Comparison of ENCODE assay signal across 1 cellular context in the genomic region with DNA sequence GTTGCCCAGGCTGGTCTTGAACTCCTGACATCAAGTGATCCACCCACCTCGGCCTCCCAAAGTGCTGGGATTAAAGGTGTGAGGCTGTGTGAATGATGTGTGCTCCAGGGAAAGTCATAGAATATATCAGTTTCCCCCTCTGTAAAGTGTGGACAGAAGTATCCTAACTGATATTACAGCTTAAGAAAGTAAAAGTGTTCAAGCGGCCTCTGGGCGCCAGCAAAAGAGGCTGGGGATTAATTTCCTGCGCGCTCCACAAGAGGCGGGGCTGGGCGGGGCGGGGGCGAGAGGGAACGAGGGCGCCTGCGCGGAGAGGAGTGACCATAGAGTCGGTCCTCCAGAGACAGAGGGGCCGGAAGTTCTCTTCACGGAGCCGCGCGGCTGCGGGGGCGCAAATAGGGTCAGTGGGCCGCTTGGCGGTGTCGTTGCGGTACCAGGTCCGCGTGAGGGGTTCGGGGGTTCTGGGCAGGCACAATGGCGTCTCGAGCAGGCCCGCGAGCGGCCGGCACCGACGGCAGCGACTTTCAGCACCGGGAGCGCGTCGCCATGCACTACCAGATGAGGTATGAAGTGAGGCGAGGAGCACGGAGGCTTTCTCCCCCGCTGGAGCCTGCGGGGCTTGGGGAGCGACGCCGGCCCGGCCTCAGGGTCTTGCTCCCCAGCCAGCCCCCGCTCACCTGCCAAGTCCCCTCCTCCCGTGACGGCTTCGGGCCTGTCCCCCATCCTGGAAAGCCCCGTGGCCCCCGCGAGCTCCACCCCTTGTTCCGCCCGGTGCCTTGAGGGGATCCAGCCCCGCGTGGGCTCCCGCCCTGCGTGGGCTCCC.
TF ChIP-seq lines count a peak whose summit lies in the region.

A gene (plus strand): TSS at position 362 of the 823 bp plus-strand sequence. CDS start 113 bp downstream, at position 475.

TF ChIP-seq in K562, 482 proteins besides CTCF, POLR2A, EP300 and RAD21 (continued from another document and continues in another):
- TF ChIP-seq, protein P1, sequence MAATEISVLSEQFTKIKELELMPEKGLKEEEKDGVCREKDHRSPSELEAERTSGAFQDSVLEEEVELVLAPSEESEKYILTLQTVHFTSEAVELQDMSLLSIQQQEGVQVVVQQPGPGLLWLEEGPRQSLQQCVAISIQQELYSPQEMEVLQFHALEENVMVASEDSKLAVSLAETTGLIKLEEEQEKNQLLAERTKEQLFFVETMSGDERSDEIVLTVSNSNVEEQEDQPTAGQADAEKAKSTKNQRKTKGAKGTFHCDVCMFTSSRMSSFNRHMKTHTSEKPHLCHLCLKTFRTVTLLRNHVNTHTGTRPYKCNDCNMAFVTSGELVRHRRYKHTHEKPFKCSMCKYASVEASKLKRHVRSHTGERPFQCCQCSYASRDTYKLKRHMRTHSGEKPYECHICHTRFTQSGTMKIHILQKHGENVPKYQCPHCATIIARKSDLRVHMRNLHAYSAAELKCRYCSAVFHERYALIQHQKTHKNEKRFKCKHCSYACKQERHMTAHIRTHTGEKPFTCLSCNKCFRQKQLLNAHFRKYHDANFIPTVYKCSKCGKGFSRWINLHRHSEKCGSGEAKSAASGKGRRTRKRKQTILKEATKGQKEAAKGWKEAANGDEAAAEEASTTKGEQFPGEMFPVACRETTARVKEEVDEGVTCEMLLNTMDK (IDR thresholded peaks at IDR 0.05; ENCODE audit: borderline replicate concordance, insufficient read depth, low read depth, low read length, poor library complexity, severe bottlenecking), result no peak
- TF ChIP-seq KAT7 (CRISPR knock-in tag; IDR thresholded peaks at IDR 0.05; ENCODE audit: borderline replicate concordance) (peak; percentile 77), JUN (IDR thresholded peaks at IDR 0.05; ENCODE audit: borderline replicate concordance, low read depth, low read length) (no peak), JUN (CRISPR knock-in tag; IDR thresholded peaks at IDR 0.05; ENCODE audit: borderline replicate concordance) (no peak), CBFA2T3 (IDR thresholded peaks at IDR 0.05) (0 out of 2 replicates have a peak, but pooled peaks have one; percentile 4), NONO (IDR thresholded peaks at IDR 0.05; ENCODE audit: low read depth in 2 of 2, low read length in 1 of 2) (peak in 1 of 2 experiments; percentile 52; a peak in 1 of 4 replicates), SIN3B (IDR thresholded peaks at IDR 0.05; ENCODE audit: low read depth) (peak; percentile 86), SAP30 (IDR thresholded peaks at IDR 0.05; ENCODE audit: borderline replicate concordance, insufficient read depth, low read depth, low read length, poor library complexity, severe bottlenecking) (peak; percentile 87), SP2 (IDR thresholded peaks at IDR 0.05; ENCODE audit: extremely low read depth, low read depth, low read length, poor library complexity, severe bottlenecking) (peak; percentile 95), TARDBP (IDR thresholded peaks at IDR 0.05) (no peak), CEBPB (tag; IDR thresholded peaks at IDR 0.05) (0 out of 2 replicates have a peak, but pooled peaks have one; percentile 47), KLF16 (IDR thresholded peaks at IDR 0.05) (no peak), CTBP1 (IDR thresholded peaks at IDR 0.05; ENCODE audit: borderline replicate concordance) (peak; percentile 50; the same call in 1 of the 2 replicates), HNRNPLL (IDR thresholded peaks at IDR 0.05; ENCODE audit: low read depth, low read length, poor library complexity, severe bottlenecking) (no peak), ZBTB7A (IDR thresholded peaks at IDR 0.05; ENCODE audit: borderline replicate concordance, control insufficient read depth, low read depth, low read length) (peak; percentile 69), ZEB2 (IDR thresholded peaks at IDR 0.05) (no peak), SAFB2 (IDR thresholded peaks at IDR 0.05; ENCODE audit: borderline replicate concordance, low read depth, low read length, severe bottlenecking) (no peak), SUPT5H (IDR thresholded peaks at IDR 0.05) (peak; percentile 98), BRD9 (IDR thresholded peaks at IDR 0.05; ENCODE audit: low read depth, partially characterized antibody) (peak; percentile 2), ZNF76 (CRISPR knock-in tag; IDR thresholded peaks at IDR 0.05; ENCODE audit: borderline replicate concordance) (peak; percentile 80; the same call in 1 of the 2 replicates), NFRKB (IDR thresholded peaks at IDR 0.05; ENCODE audit: low read depth) (peak; percentile 34; the same call in 1 of the 2 replicates), RBM17 (IDR thresholded peaks at IDR 0.05; ENCODE audit: borderline replicate concordance, low read depth, low read length) (no peak), L3MBTL2 (IDR thresholded peaks at IDR 0.05) (peak; percentile 86), SMAD4 (CRISPR knock-in tag; conservative IDR thresholded peaks at IDR 0.05) (peak; percentile 48; the same call in 1 of the 2 replicates), KLF1 (tag; IDR thresholded peaks at IDR 0.05) (peak; percentile 82), DACH1 (IDR thresholded peaks at IDR 0.05; ENCODE audit: partially characterized antibody) (peak; percentile 6), ZNF224 (CRISPR knock-in tag; IDR thresholded peaks at IDR 0.05) (0 out of 2 replicates have a peak, but pooled peaks have one; percentile 85), POLR2AphosphoS5 (IDR thresholded peaks at IDR 0.05; ENCODE audit: control insufficient read depth, insufficient read depth, low read depth, low read length) (peak; percentile 94), ZNF232 (CRISPR knock-in tag; IDR thresholded peaks at IDR 0.05) (peak; percentile 57; the same call in 1 of the 2 replicates), ETV1 (tag; conservative IDR thresholded peaks at IDR 0.05; ENCODE audit: low read depth) (peak; percentile 99), NRF1 (conservative IDR thresholded peaks at IDR 0.05 in 1 of 2, IDR thresholded peaks at IDR 0.05 in 1 of 2) (peak; percentile 88 to 90), SMARCE1 (IDR thresholded peaks at IDR 0.05) (no peak), GABPA (tag; conservative IDR thresholded peaks at IDR 0.05; ENCODE audit: low read depth) (peak; percentile 95), HNRNPK (IDR thresholded peaks at IDR 0.05; ENCODE audit: low read depth, low read length, poor library complexity, severe bottlenecking) (no peak), JUNB (CRISPR knock-in tag; conservative IDR thresholded peaks at IDR 0.05) (0 out of 2 replicates have a peak, but pooled peaks have one; percentile 33), ELF1 (tag; IDR thresholded peaks at IDR 0.05) (peak; percentile 94)
- TF ChIP-seq, protein P2, sequence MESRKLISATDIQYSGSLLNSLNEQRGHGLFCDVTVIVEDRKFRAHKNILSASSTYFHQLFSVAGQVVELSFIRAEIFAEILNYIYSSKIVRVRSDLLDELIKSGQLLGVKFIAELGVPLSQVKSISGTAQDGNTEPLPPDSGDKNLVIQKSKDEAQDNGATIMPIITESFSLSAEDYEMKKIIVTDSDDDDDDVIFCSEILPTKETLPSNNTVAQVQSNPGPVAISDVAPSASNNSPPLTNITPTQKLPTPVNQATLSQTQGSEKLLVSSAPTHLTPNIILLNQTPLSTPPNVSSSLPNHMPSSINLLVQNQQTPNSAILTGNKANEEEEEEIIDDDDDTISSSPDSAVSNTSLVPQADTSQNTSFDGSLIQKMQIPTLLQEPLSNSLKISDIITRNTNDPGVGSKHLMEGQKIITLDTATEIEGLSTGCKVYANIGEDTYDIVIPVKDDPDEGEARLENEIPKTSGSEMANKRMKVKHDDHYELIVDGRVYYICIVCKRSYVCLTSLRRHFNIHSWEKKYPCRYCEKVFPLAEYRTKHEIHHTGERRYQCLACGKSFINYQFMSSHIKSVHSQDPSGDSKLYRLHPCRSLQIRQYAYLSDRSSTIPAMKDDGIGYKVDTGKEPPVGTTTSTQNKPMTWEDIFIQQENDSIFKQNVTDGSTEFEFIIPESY (CRISPR knock-in tag; IDR thresholded peaks at IDR 0.05), result peak; percentile 76
- TF ChIP-seq, protein P3, sequence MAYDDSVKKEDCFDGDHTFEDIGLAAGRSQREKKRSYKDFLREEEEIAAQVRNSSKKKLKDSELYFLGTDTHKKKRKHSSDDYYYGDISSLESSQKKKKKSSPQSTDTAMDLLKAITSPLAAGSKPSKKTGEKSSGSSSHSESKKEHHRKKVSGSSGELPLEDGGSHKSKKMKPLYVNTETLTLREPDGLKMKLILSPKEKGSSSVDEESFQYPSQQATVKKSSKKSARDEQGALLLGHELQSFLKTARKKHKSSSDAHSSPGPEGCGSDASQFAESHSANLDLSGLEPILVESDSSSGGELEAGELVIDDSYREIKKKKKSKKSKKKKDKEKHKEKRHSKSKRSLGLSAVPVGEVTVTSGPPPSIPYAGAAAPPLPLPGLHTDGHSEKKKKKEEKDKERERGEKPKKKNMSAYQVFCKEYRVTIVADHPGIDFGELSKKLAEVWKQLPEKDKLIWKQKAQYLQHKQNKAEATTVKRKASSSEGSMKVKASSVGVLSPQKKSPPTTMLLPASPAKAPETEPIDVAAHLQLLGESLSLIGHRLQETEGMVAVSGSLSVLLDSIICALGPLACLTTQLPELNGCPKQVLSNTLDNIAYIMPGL (CRISPR knock-in tag; IDR thresholded peaks at IDR 0.05), result peak; percentile 87; the same call in 1 of the 2 replicates
- TF ChIP-seq, protein P4, sequence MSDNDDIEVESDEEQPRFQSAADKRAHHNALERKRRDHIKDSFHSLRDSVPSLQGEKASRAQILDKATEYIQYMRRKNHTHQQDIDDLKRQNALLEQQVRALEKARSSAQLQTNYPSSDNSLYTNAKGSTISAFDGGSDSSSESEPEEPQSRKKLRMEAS (CRISPR knock-in tag; IDR thresholded peaks at IDR 0.05), result peak; percentile 73
- TF ChIP-seq, protein P5, sequence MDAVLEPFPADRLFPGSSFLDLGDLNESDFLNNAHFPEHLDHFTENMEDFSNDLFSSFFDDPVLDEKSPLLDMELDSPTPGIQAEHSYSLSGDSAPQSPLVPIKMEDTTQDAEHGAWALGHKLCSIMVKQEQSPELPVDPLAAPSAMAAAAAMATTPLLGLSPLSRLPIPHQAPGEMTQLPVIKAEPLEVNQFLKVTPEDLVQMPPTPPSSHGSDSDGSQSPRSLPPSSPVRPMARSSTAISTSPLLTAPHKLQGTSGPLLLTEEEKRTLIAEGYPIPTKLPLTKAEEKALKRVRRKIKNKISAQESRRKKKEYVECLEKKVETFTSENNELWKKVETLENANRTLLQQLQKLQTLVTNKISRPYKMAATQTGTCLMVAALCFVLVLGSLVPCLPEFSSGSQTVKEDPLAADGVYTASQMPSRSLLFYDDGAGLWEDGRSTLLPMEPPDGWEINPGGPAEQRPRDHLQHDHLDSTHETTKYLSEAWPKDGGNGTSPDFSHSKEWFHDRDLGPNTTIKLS (IDR thresholded peaks at IDR 0.05; ENCODE audit: borderline replicate concordance, low read depth), result peak; percentile 89; the same call in 1 of the 2 replicates
- TF ChIP-seq, protein P6, sequence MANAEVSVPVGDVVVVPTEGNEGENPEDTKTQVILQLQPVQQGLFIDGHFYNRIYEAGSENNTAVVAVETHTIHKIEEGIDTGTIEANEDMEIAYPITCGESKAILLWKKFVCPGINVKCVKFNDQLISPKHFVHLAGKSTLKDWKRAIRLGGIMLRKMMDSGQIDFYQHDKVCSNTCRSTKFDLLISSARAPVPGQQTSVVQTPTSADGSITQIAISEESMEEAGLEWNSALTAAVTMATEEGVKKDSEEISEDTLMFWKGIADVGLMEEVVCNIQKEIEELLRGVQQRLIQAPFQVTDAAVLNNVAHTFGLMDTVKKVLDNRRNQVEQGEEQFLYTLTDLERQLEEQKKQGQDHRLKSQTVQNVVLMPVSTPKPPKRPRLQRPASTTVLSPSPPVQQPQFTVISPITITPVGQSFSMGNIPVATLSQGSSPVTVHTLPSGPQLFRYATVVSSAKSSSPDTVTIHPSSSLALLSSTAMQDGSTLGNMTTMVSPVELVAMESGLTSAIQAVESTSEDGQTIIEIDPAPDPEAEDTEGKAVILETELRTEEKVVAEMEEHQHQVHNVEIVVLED (CRISPR knock-in tag; IDR thresholded peaks at IDR 0.05), result 0 out of 2 replicates have a peak, but pooled peaks have one; percentile 34
- TF ChIP-seq, protein P7, sequence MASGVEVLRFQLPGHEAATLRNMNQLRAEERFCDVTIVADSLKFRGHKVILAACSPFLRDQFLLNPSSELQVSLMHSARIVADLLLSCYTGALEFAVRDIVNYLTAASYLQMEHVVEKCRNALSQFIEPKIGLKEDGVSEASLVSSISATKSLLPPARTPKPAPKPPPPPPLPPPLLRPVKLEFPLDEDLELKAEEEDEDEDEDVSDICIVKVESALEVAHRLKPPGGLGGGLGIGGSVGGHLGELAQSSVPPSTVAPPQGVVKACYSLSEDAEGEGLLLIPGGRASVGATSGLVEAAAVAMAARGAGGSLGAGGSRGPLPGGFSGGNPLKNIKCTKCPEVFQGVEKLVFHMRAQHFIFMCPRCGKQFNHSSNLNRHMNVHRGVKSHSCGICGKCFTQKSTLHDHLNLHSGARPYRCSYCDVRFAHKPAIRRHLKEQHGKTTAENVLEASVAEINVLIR (CRISPR knock-in tag; IDR thresholded peaks at IDR 0.05), result 0 out of 2 replicates have a peak, but pooled peaks have one; percentile 3
- TF ChIP-seq, protein P8, sequence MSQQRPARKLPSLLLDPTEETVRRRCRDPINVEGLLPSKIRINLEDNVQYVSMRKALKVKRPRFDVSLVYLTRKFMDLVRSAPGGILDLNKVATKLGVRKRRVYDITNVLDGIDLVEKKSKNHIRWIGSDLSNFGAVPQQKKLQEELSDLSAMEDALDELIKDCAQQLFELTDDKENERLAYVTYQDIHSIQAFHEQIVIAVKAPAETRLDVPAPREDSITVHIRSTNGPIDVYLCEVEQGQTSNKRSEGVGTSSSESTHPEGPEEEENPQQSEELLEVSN (IDR thresholded peaks at IDR 0.05; ENCODE audit: borderline replicate concordance in 1 of 2, extremely low read depth in 1 of 2, insufficient read depth in 1 of 2, insufficient read length in 1 of 2, low read depth in 1 of 2, low read length in 1 of 2, poor library complexity in 1 of 2, severe bottlenecking in 1 of 2), result peak; percentile 81 to 87
- TF ChIP-seq, protein P9, sequence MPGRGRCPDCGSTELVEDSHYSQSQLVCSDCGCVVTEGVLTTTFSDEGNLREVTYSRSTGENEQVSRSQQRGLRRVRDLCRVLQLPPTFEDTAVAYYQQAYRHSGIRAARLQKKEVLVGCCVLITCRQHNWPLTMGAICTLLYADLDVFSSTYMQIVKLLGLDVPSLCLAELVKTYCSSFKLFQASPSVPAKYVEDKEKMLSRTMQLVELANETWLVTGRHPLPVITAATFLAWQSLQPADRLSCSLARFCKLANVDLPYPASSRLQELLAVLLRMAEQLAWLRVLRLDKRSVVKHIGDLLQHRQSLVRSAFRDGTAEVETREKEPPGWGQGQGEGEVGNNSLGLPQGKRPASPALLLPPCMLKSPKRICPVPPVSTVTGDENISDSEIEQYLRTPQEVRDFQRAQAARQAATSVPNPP (IDR thresholded peaks at IDR 0.05; ENCODE audit: borderline replicate concordance, insufficient read depth, insufficient read length), result no peak
- TF ChIP-seq, protein P10, sequence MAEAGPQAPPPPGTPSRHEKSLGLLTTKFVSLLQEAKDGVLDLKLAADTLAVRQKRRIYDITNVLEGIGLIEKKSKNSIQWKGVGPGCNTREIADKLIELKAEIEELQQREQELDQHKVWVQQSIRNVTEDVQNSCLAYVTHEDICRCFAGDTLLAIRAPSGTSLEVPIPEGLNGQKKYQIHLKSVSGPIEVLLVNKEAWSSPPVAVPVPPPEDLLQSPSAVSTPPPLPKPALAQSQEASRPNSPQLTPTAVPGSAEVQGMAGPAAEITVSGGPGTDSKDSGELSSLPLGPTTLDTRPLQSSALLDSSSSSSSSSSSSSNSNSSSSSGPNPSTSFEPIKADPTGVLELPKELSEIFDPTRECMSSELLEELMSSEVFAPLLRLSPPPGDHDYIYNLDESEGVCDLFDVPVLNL (CRISPR knock-in tag; IDR thresholded peaks at IDR 0.05; ENCODE audit: low read depth), result no peak
